Comparison of ENCODE assay signal across 15 cellular contexts in the genomic region with DNA sequence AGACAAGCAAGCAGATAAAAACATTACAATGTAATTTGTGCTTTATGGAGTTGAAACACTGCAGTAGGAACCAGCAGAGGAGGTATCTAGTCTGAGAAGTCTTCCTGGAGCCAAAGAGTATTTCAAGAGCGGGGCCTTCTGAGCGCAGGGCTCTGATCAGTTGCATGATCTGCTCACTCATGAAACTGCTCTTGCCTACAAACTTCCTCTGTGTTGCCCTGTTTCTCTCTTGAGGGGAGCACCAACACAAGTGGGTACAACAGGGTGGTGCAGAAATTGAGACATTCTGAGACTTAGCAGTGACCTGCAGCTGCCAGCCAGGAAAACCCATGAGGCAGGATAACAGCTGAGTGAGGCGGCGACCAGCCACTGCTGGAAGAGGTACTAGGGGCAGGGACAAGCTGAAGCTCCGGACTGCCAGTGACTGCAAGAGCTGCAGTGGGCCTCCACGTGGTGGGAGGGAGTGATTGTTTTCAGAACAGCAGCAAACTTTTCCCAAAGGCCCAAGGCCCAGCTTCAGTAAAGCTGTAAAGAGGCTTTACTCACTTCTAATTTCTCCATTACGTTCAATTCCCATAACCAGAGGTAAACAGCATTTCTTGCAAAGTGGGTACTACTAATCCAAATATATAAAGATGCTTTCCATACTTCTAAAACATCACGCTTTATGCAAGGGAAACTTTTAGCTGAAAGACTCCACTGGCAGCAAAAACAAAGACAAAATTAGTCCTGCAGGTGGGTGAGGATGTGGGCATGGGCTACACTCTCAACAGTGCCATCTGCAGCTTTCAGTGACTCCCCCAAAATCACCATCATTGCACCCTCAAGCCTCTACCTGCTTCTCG.
"Had no signal": no experiment of that assay in that cellular context is flagged by ENCODE, and none has a peak within 500 bp of the region (broad histone marks: within the 10 kb centered on the region; RNA-seq: fewer than 3 reads in every experiment).

No MANE protein-coding gene starts in this region.

- DNase-seq: activated naive CD4-positive, alpha-beta T cell treated with anti-CD3 and anti-CD28 coated beads, Interleukin-2, amount 50 U/mL, for 16 hours; caudate nucleus; effector CD8-positive, alpha-beta T cell; left colon; natural killer cell; stimulated activated CD4-positive, alpha-beta T cell treated with anti-CD3 and anti-CD28 coated beads, Interleukin-2, amount 100 ng/mL, for 48 hours; stimulated activated CD8-positive, alpha-beta memory T cell treated with anti-CD3 and anti-CD28 coated beads, Interleukin-4, amount 100 ng/mL, for 48 hours; T-helper 2 cell had no signal

- ATAC-seq: activated CD4-positive, CD25-positive, alpha-beta regulatory T cell treated with anti-CD3 and anti-CD28 coated beads, Interleukin-2, amount 50 U/mL, for 24 hours; left colon; mucosa of descending colon; natural killer cell had no signal

- H3K4me1 ChIP-seq: adrenal gland had no signal

- FAIRE-seq: TTC549 had no signal

- H3K27me3 Mint-ChIP-seq: stimulated activated naive CD8-positive, alpha-beta T cell treated with anti-CD3 and anti-CD28 coated beads, Interleukin-15, Interleukin-2, amounts not matched to agents 100 ng/mL and 50 ng/mL, for 24 hours had no signal

- H3K27ac ChIP-seq: adrenal gland, coronary artery had no signal

- H3K9me3 ChIP-seq: adrenal gland, mucosa of descending colon had no signal

- H3K27ac Mint-ChIP-seq: activated T-helper 2 cell treated with anti-CD3 and anti-CD28 coated beads, Interferon-gamma antibody, Interleukin-2, Interleukin-4, amounts not matched to agents 10 μg/mL and 5 μg/mL and 100 μg/mL, durations not matched to agents 14 hours and 24 hours and 36 hours; natural killer cell had no signal

- H3K4me3 ChIP-seq: adrenal gland, coronary artery, mucosa of descending colon had no signal

- H3K4me3 Mint-ChIP-seq: natural killer cell; stimulated activated naive CD8-positive, alpha-beta T cell treated with anti-CD3 and anti-CD28 coated beads, Interleukin-15, Interleukin-2, amounts not matched to agents 100 ng/mL and 50 ng/mL, for 24 hours had no signal

- H3K27me3 ChIP-seq: adrenal gland had no signal

- H3K36me3 ChIP-seq: adrenal gland had no signal
